28 cellular contexts compared by ENCODE assay signal in the genomic region with DNA sequence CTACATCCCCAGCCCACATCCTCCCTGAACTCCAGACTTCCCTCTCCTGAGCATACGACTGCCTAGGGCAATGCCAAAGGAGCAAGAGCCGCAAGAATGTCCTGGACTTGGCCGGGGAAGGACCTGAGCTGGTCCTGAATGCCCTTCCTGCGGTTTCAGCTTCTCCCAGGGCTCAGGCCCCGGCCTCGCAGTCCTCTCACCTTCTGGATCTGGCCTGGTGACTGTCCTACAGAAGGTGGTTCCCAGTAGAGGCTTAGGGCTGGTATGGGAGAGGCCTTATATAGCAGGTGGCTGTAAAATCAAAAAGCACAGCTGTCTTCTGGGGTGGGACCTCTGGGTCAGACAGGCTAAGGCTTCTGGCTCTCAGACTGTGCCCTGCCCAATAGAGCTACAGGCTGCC. TPM values are rescaled to one million over a fixed set of nuclear protein-coding genes. Genes with fewer than 3 reads are reported as not detected.
A peak's percentile ranks its signal among the peaks of the same experiment; 100 is the strongest.
DNase-seq lines count a peak whose midpoint lies in the region; ATAC-seq, FAIRE-seq and TF ChIP-seq lines count a peak whose summit lies in the region.
"Had no signal": no experiment of that assay in that cellular context is flagged by ENCODE, and none has a peak within 500 bp of the region (broad histone marks: within the 10 kb centered on the region; RNA-seq: fewer than 3 reads in every experiment).

A gene with protein sequence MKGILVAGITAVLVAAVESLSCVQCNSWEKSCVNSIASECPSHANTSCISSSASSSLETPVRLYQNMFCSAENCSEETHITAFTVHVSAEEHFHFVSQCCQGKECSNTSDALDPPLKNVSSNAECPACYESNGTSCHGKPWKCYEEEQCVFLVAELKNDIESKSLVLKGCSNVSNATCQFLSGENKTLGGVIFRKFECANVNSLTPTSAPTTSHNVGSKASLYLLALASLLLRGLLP (minus strand): TSS at position 255 of the 400 bp plus-strand sequence. CDS start 4,678 bp downstream, outside the sequence.

- H3K36me3 ChIP-seq in colonic mucosa (no peaks in the 10 kb centered on the region), mucosa of descending colon (ENCODE audit: low read depth) (no peaks in the 10 kb centered on the region), adrenal gland (replicated peaks in 1 of 2) (no peaks in the 10 kb centered on the region)
- H3K36me3 ChIP-seq: BLaER1 treated with 17β-estradiol and CSF1 and Interleukin-3, amounts not matched to agents 10 nM and 100 nM had no signal

- H3K9ac ChIP-seq in colonic mucosa (ENCODE audit: low read depth in 2 of 2, low read length in 2 of 2), result peak within 1 kb of the TSS; percentile 26 to 48
- H3K9ac ChIP-seq: BLaER1 treated with 17β-estradiol and CSF1 and Interleukin-3, amounts not matched to agents 10 nM and 100 nM had no signal

- DNase-seq in colonic mucosa (peak; percentile 46), mucosa of descending colon (peak in 2 of 3 donors; percentile 53), posterior vena cava (ENCODE audit: low spot score) (peak; percentile 75), D721Med (ENCODE audit: insufficient read length, low spot score) (no peak), adrenal gland (no peak)
- DNase-seq: AML-193; CD4-positive, alpha-beta T cell; DMS79 treated with DMSO at 0.1 percent for 48 hours; GF-D8; HCEC 1CT; NCI-H1048; NCI-H1436; NCI-H187; NCI-H2081 treated with DMSO at 0.1 percent for 48 hours; NCI-H2171; NCI-H226; NCI-H510A; NCI-H69; OCI-M1; SIG-M5 had no signal

- ATAC-seq in mucosa of descending colon (peak; percentile 83), HG03045 (IDR thresholded peaks at IDR 0.05; ENCODE audit: unreplicated experiment) (no peak), HG03196 (IDR thresholded peaks at IDR 0.05; ENCODE audit: unreplicated experiment) (no peak)
- ATAC-seq: A549 had no signal

- TF ChIP-seq POLR2A in adrenal gland (IDR thresholded peaks at IDR 0.05), result no peak

- no peaks in the 10 kb centered on the region for H3K9me3 ChIP-seq in colonic mucosa
- H3K9me3 ChIP-seq in mucosa of descending colon, result no peaks in the 10 kb centered on the region
- H3K9me3 ChIP-seq in adrenal gland (replicated peaks in 1 of 3), result no peaks in the 10 kb centered on the region

- intact Hi-C loops in colonic mucosa (cut with DNase I) (no loop called here), mucosa of descending colon (cut with DNase I, micrococcal nuclease) (no loop called here), posterior vena cava (cut with DNase I) (no loop called here), adrenal gland (cut with DNase I) (no loop called here)

- no peak for FAIRE-seq in D721Med (lab: Jason Lieb, UNC)
- FAIRE-seq: A549, GM12891, H1, RCC 7860 had no signal

- TF ChIP-seq CTCF in colonic mucosa (IDR thresholded peaks at IDR 0.05), result no peak
- no peak for TF ChIP-seq CTCF in mucosa of descending colon (IDR thresholded peaks at IDR 0.05)
- no peak for TF ChIP-seq CTCF in D721Med (IDR thresholded peaks at IDR 0.05; ENCODE audit: insufficient read depth, missing control alignments)
- TF ChIP-seq CTCF in adrenal gland (IDR thresholded peaks at IDR 0.05), result no peak

- WGBS in adrenal gland, 4 donors, result 77 to 92% (median 86%) methylated on average over 2 to 6 of the region's 6 CpGs

- H3K27ac ChIP-seq in colonic mucosa (peak within 1 kb of the TSS; percentile 67), adrenal gland (no peak within 1 kb of the TSS)
- H3K27ac ChIP-seq: A549; BLaER1 treated with 17β-estradiol and CSF1 and Interleukin-3, amounts not matched to agents 10 nM and 100 nM; SK-N-MC had no signal

- H3K27me3 ChIP-seq in colonic mucosa (no peaks in the 10 kb centered on the region), adrenal gland (no peaks in the 10 kb centered on the region)
- H3K27me3 ChIP-seq: BLaER1 treated with 17β-estradiol and CSF1 and Interleukin-3, amounts not matched to agents 10 nM and 100 nM had no signal

- H3K4me1 ChIP-seq in colonic mucosa, result peaks cover 13% of the 10 kb centered on the region
- H3K4me1 ChIP-seq in mucosa of descending colon (ENCODE audit: low read depth), result peaks cover 27% of the 10 kb centered on the region
- no peaks in the 10 kb centered on the region for H3K4me1 ChIP-seq in adrenal gland (replicated peaks in 1 of 2)
- H3K4me1 ChIP-seq: A549 had no signal

- peak within 1 kb of the TSS; percentile 14 for H3K4me3 ChIP-seq in colonic mucosa
- H3K4me3 ChIP-seq in mucosa of descending colon, result no peak within 1 kb of the TSS
- no peak within 1 kb of the TSS for H3K4me3 ChIP-seq in adrenal gland
- H3K4me3 ChIP-seq: A549; BLaER1 treated with 17β-estradiol and CSF1 and Interleukin-3, amounts not matched to agents 10 nM and 100 nM; SK-N-MC had no signal

RNA-seq across cellular contexts. Expression of the gene that starts here (rescaled TPM):
- total RNA-seq in colonic mucosa (100 to 1,000 TPM in 1 of 2 donors, 10 to 100 TPM in 1; 40.8 to 310 TPM), mucosa of descending colon (100 to 1,000 TPM; 235 to 700 (median 647) TPM), posterior vena cava (not detected), adrenal gland (not detected)
- polyA plus RNA-seq in adrenal gland, result under 1 TPM in 1 of 3 donors, not detected in 2; 0.13 TPM
- total RNA-seq: CD4-positive, alpha-beta T cell; H1 had no signal
- polyA plus RNA-seq: H1 had no signal

Comparison
In these comparisons a context has a peak if more than half of its experiments do, and no peak if none do; other contexts are left out.
1. RNA of the gene that starts here (total RNA-seq): 235 to 700 TPM in mucosa of descending colon and 40.8 to 310 TPM in colonic mucosa; not detected in posterior vena cava and not detected in adrenal gland; every median in the first group is over 10 times any median in the second.
2. Peak in DNase-seq in posterior vena cava; RNA of the gene not detected or under 1 TPM.
3. DNase-seq: peak in colonic mucosa (single experiment) and mucosa of descending colon (2 of 3); none in D721Med (single experiment) and adrenal gland (0 of 7).